Comparison of ENCODE assay signal across 2 cellular contexts in genomic region chr16:19823322-19823721, GRCh38.
TF ChIP-seq lines count a peak whose summit lies in the region.

No MANE protein-coding gene starts in this region.

TF ChIP-seq in IMR-90, 13 proteins besides CTCF, POLR2A, EP300 and RAD21:
- TF ChIP-seq SMC3 (IDR thresholded peaks at IDR 0.05; ENCODE audit: low read depth, low read length) (no peak), USF2 (IDR thresholded peaks at IDR 0.05; ENCODE audit: low read depth, low read length) (no peak), RCOR1 (IDR thresholded peaks at IDR 0.05; ENCODE audit: insufficient replicate concordance, low read length) (no peak), CHD1 (IDR thresholded peaks at IDR 0.05; ENCODE audit: low read depth, low read length) (no peak)

TF ChIP-seq in H1, 55 proteins besides CTCF, POLR2A, EP300 and RAD21:
- TF ChIP-seq SAP30 (IDR thresholded peaks at IDR 0.05; ENCODE audit: insufficient read depth, insufficient replicate concordance, low read length) (no peak), E2F6 (IDR thresholded peaks at IDR 0.05) (no peak), HDAC2 (IDR thresholded peaks at IDR 0.05; ENCODE audit: borderline replicate concordance in 1 of 2, low read depth in 2 of 2, low read length in 2 of 2) (no peak), SIN3A (conservative IDR thresholded peaks at IDR 0.05 in 1 of 2, IDR thresholded peaks at IDR 0.05 in 1 of 2; ENCODE audit: low read depth in 1 of 2, low read length in 2 of 2) (no peak), CEBPB (IDR thresholded peaks at IDR 0.05; ENCODE audit: low read depth, low read length) (no peak), TCF12 (IDR thresholded peaks at IDR 0.05; ENCODE audit: low read depth, low read length) (no peak), ZNF274 (IDR thresholded peaks at IDR 0.05; ENCODE audit: borderline replicate concordance, extremely low read depth, low read length) (no peak), TAF1 (IDR thresholded peaks at IDR 0.05; ENCODE audit: low read depth, low read length) (no peak), JUND (IDR thresholded peaks at IDR 0.05; ENCODE audit: low read length) (no peak), CHD2 (IDR thresholded peaks at IDR 0.05; ENCODE audit: low read length) (no peak), BCL11A (IDR thresholded peaks at IDR 0.05; ENCODE audit: low read depth in 2 of 2, low read length in 2 of 2) (no peak), BACH1 (IDR thresholded peaks at IDR 0.05; ENCODE audit: low read length) (no peak), SP2 (IDR thresholded peaks at IDR 0.05; ENCODE audit: low read length) (no peak), GABPA (IDR thresholded peaks at IDR 0.05; ENCODE audit: borderline replicate concordance, insufficient read depth, low read length) (no peak), TAF7 (optimal IDR thresholded peaks at IDR 0.05; ENCODE audit: borderline replicate concordance, low read depth, low read length) (no peak), KDM5A (IDR thresholded peaks at IDR 0.05; ENCODE audit: low read length) (no peak)
- TF ChIP-seq, protein P1, sequence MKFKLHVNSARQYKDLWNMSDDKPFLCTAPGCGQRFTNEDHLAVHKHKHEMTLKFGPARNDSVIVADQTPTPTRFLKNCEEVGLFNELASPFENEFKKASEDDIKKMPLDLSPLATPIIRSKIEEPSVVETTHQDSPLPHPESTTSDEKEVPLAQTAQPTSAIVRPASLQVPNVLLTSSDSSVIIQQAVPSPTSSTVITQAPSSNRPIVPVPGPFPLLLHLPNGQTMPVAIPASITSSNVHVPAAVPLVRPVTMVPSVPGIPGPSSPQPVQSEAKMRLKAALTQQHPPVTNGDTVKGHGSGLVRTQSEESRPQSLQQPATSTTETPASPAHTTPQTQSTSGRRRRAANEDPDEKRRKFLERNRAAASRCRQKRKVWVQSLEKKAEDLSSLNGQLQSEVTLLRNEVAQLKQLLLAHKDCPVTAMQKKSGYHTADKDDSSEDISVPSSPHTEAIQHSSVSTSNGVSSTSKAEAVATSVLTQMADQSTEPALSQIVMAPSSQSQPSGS (IDR thresholded peaks at IDR 0.05; ENCODE audit: low read length) = no peak
